In genomic region chr14:35326364-35326763, GRCh38 we compare ENCODE assay signal across 24 cellular contexts.
"Had no signal": no experiment of that assay in that cellular context is flagged by ENCODE, and none has a peak within 500 bp of the region (broad histone marks: within the 10 kb centered on the region; RNA-seq: fewer than 3 reads in every experiment).

No MANE protein-coding gene starts in this region.

- H3K4me3 ChIP-seq: coronary artery, dorsolateral prefrontal cortex, esophagus muscularis mucosa, gastroesophageal sphincter, heart left ventricle, hepatocyte, left lung, lower lobe of right lung had no signal

- FAIRE-seq: colon, endothelial cell of umbilical vein, frontal cortex, kidney had no signal

- H3K79me2 ChIP-seq: hepatocyte had no signal

- H3K27ac ChIP-seq: coronary artery, dorsolateral prefrontal cortex, esophagus muscularis mucosa, foreskin keratinocyte, gastroesophageal sphincter, heart left ventricle, hepatocyte, left lung, lower lobe of right lung had no signal

- H3K4me1 ChIP-seq: esophagus muscularis mucosa, foreskin keratinocyte, gastroesophageal sphincter had no signal

- H3K36me3 ChIP-seq: esophagus muscularis mucosa, gastroesophageal sphincter, heart left ventricle, left lung, lower lobe of right lung had no signal

- H2AFZ ChIP-seq: hepatocyte had no signal

- H3K4me2 ChIP-seq: hepatocyte had no signal

- H3K27me3 ChIP-seq: dorsolateral prefrontal cortex, esophagus muscularis mucosa, foreskin keratinocyte, gastroesophageal sphincter, heart left ventricle, hepatocyte, left lung had no signal

- DNase-seq: dermis blood vessel endothelial cell; dorsolateral prefrontal cortex; effector CD4-positive, alpha-beta T cell; effector memory CD4-positive, alpha-beta T cell; foreskin keratinocyte; heart left ventricle; hypothalamus; immature natural killer cell; islet precursor cell; kidney; kidney glomerular epithelial cell; left colon; left lung; left ventricle myocardium superior; lower lobe of right lung; mesenchymal stem cell; midbrain had no signal

- ATAC-seq: foreskin keratinocyte, gastroesophageal sphincter, heart left ventricle, left colon, left lung, left ventricle myocardium superior, lower lobe of right lung had no signal

- H3K9me3 ChIP-seq: esophagus muscularis mucosa, gastroesophageal sphincter, heart left ventricle, left lung, lower lobe of right lung had no signal
